8 cellular contexts compared by ENCODE assay signal in genomic region chr7:139230078-139230477, GRCh38. TPM values are rescaled to one million over a fixed set of nuclear protein-coding genes. Genes with fewer than 3 reads are reported as not detected.
A peak's percentile ranks its signal among the peaks of the same experiment; 100 is the strongest.
DNase-seq lines count a peak whose midpoint lies in the region; ATAC-seq and TF ChIP-seq lines count a peak whose summit lies in the region.

No MANE protein-coding gene starts in this region.

- DNase-seq in activated naive CD4-positive, alpha-beta T cell treated with anti-CD3 and anti-CD28 coated beads, Interleukin-2, amount 50 U/mL, for 72 hours (ENCODE audit: low spot score in 2 of 2) = no peak
- DNase-seq in ascending aorta (ENCODE audit: low spot score in 2 of 2) (no peak), lower lobe of right lung (no peak), transverse colon (no peak), aorta (no peak), MV-4-11 (lab: John Stamatoyannopoulos, UW) (no peak), SKM-1 (lab: John Stamatoyannopoulos, UW; ENCODE audit: unreplicated experiment) (no peak)

- no peak for TF ChIP-seq EP300 in transverse colon (IDR thresholded peaks at IDR 0.05; ENCODE audit: low read depth)

- TF ChIP-seq POLR2A in transverse colon (IDR thresholded peaks at IDR 0.05) = no peak

- H3K27me3 ChIP-seq in ascending aorta = no peaks in the 10 kb centered on the region
- H3K27me3 ChIP-seq in lower lobe of right lung (ENCODE audit: low read depth) = no peaks in the 10 kb centered on the region
- H3K27me3 ChIP-seq in transverse colon = no peaks in the 10 kb centered on the region
- no peaks in the 10 kb centered on the region for H3K27me3 ChIP-seq in aorta (ENCODE audit: control insufficient read depth in 1 of 2, insufficient read depth in 2 of 2, low read length in 1 of 2)

- H3K9me3 ChIP-seq in ascending aorta (no peaks in the 10 kb centered on the region), lower lobe of right lung (no peaks in the 10 kb centered on the region), transverse colon (no peaks in the 10 kb centered on the region), aorta (ENCODE audit: control insufficient read depth, low read length) (no peaks in the 10 kb centered on the region)

- H3K4me3 ChIP-seq in ascending aorta (peak overlapping the region; percentile 88 to 96), lower lobe of right lung (peak overlapping the region; percentile 94), transverse colon (peak overlapping the region in 3 of 4 donors; percentile 86 to 100 (median 99)), aorta (ENCODE audit: low read length in 2 of 2) (no peak overlapping the region)

- ATAC-seq in activated naive CD4-positive, alpha-beta T cell treated with anti-CD3 and anti-CD28 coated beads, Interleukin-2, amount 50 U/mL, for 72 hours = no peak
- ATAC-seq in lower lobe of right lung (no peak), aorta (ENCODE audit: low FRiP score) (no peak)

- H3K4me1 Mint-ChIP-seq in activated naive CD4-positive, alpha-beta T cell treated with anti-CD3 and anti-CD28 coated beads, Interleukin-2, amount 50 U/mL, for 24 hours = peaks cover 34% of the 10 kb centered on the region

- no peaks in the 10 kb centered on the region for H3K36me3 Mint-ChIP-seq in activated naive CD4-positive, alpha-beta T cell treated with anti-CD3 and anti-CD28 coated beads, Interleukin-2, amount 50 U/mL, for 24 hours
- peaks cover 7 to 12% of the 10 kb centered on the region in 2 donors for H3K36me3 Mint-ChIP-seq in activated naive CD4-positive, alpha-beta T cell treated with anti-CD3 and anti-CD28 coated beads, Interleukin-2, amount 50 U/mL, for 72 hours

- no peak overlapping the region for H3K27ac Mint-ChIP-seq in activated naive CD4-positive, alpha-beta T cell treated with anti-CD3 and anti-CD28 coated beads, Interleukin-2, amount 50 U/mL, for 24 hours
- peak overlapping the region in 1 of 2 donors; percentile 88 for H3K27ac Mint-ChIP-seq in activated naive CD4-positive, alpha-beta T cell treated with anti-CD3 and anti-CD28 coated beads, Interleukin-2, amount 50 U/mL, for 72 hours

- no peaks in the 10 kb centered on the region for H3K27me3 Mint-ChIP-seq in activated naive CD4-positive, alpha-beta T cell treated with anti-CD3 and anti-CD28 coated beads, Interleukin-2, amount 50 U/mL, for 24 hours

- no peak for TF ChIP-seq CTCF in ascending aorta (IDR thresholded peaks at IDR 0.05)
- no peak for TF ChIP-seq CTCF in lower lobe of right lung (IDR thresholded peaks at IDR 0.05)
- TF ChIP-seq CTCF in transverse colon (IDR thresholded peaks at IDR 0.05) = no peak

- peaks cover 3 to 13% of the 10 kb centered on the region in 2 donors for H3K4me1 ChIP-seq in ascending aorta
- H3K4me1 ChIP-seq in lower lobe of right lung = peaks cover 21% of the 10 kb centered on the region
- peaks cover 3 to 33% (median 20%) of the 10 kb centered on the region in 4 donors for H3K4me1 ChIP-seq in transverse colon
- peaks cover 0 to 2% of the 10 kb centered on the region in 2 donors for H3K4me1 ChIP-seq in aorta (ENCODE audit: control insufficient read depth in 1 of 2, insufficient read depth in 2 of 2, low read length in 2 of 2)

- H3K9me3 Mint-ChIP-seq in activated naive CD4-positive, alpha-beta T cell treated with anti-CD3 and anti-CD28 coated beads, Interleukin-2, amount 50 U/mL, for 24 hours = no peaks in the 10 kb centered on the region
- no peaks in the 10 kb centered on the region for H3K9me3 Mint-ChIP-seq in activated naive CD4-positive, alpha-beta T cell treated with anti-CD3 and anti-CD28 coated beads, Interleukin-2, amount 50 U/mL, for 72 hours

- intact Hi-C loops in ascending aorta (cut with DNase I) = loop anchor here (2.0 kb wide), 2 partner anchors 97 to 769 kb away; partner anchors contain the start of gene TRIM24
- intact Hi-C loops in lower lobe of right lung (cut with DNase I) = no loop called here
- intact Hi-C loops in transverse colon (cut with DNase I; ENCODE audit: low total_unique reads) = no loop called here
- intact Hi-C loops in aorta (cut with DNase I) = loop anchor here in 1 of 2 donors (2.0 kb wide), 1 partner anchor 111 kb away; the partner anchor contains the start of gene FMC1

- 59 to 73% methylated on average over 8 of the region's 8 CpGs for WGBS in transverse colon (ENCODE audit: low coverage in 1 of 2), 2 donors
- WGBS in aorta, 2 donors = 63 to 68% methylated on average over 8 of the region's 8 CpGs

- H3K27ac ChIP-seq in ascending aorta (peak overlapping the region in 1 of 2 donors; percentile 96), lower lobe of right lung (peak overlapping the region; percentile 94), transverse colon (peak overlapping the region; percentile 90 to 99 (median 95)), aorta (ENCODE audit: low read depth in 1 of 2, low read length in 2 of 2) (no peak overlapping the region)

- peak overlapping the region; percentile 100 for H3K4me3 Mint-ChIP-seq in activated naive CD4-positive, alpha-beta T cell treated with anti-CD3 and anti-CD28 coated beads, Interleukin-2, amount 50 U/mL, for 24 hours

- no peaks in the 10 kb centered on the region for H3K36me3 ChIP-seq in ascending aorta
- H3K36me3 ChIP-seq in lower lobe of right lung = no peaks in the 10 kb centered on the region
- no peaks in the 10 kb centered on the region for H3K36me3 ChIP-seq in transverse colon
- H3K36me3 ChIP-seq in aorta (ENCODE audit: control insufficient read depth in 1 of 2, insufficient read depth in 2 of 2, low read length in 1 of 2) = no peaks in the 10 kb centered on the region

- in situ Hi-C loops in transverse colon (cut with MboI; ENCODE audit: low pct_ligation_motif_present in 1 of 4, low pct_unique_long_range_greater_than_20kb in 1 of 4, low sequenced_read_pairs in 3 of 4) = no loop called here

RNA-seq across cellular contexts. Expression of gene UBN2, which starts 1.0 kb away (rescaled TPM):
- total RNA-seq in activated naive CD4-positive, alpha-beta T cell treated with anti-CD3 and anti-CD28 coated beads, Interleukin-2, amount 50 U/mL, for 72 hours = 10 to 100 TPM; 11.6 to 14.3 TPM
- total RNA-seq in ascending aorta (3.7 TPM), lower lobe of right lung (23.4 TPM), transverse colon (10 to 100 TPM in 3 of 4 donors, 1 to 10 TPM in 1; 9.7 to 22.1 (median 13.9) TPM), aorta (10 to 100 TPM; 22.6 to 30.6 TPM)
- 1 to 10 TPM; 2.5 to 3.4 TPM for polyA plus RNA-seq in aorta

Comparison
In these comparisons a context has a peak if more than half of its experiments do, and no peak if none do; other contexts are left out.
1. H3K27ac ChIP-seq: peak in lower lobe of right lung (single experiment) and transverse colon (4 of 4); none in aorta (0 of 2).
2. H3K4me3 ChIP-seq: peak in ascending aorta (2 of 2), lower lobe of right lung (single experiment) and transverse colon (3 of 4); none in aorta (0 of 2).